In the genomic region with DNA sequence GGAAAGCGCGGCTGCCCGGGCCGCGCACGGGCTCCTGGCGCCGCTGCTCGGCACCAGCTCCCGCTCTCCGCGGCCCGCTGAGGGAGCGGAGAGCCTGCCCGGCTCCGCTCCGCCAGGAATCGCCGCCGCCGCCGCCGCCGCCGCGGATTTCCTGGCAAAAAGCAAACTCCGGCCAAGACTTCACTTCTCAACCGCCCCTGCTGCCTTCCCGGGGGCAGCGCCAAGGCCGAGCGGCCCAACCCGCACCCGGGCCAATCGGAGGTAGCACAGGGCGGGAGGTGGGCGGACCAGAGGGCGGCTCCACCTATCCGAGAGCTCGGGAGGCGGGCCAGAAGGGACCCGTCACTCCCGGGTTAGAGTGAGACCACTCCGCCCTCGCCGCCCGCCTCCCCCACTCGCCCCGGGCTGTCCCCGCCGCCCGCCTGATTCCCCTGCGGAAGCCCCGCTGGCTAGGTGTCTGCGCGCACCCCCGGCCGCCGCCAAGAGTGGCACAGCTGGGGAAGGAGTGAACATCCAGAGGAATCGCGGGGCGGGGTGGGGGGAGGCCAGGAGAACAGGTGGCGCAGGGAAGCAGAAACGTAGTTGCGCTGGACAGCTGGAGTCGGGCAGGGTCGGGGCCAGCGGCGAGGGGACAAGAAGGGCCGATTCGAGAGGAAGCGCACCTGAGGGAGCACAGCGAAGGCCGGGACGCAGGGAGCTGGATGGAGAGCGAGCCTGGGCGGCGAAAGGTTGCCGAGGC, we compare ENCODE assay signal across 8 cellular contexts. TPM values are rescaled to one million over a fixed set of nuclear protein-coding genes. Genes with fewer than 3 reads are reported as not detected.
DNase-seq lines count a peak whose midpoint lies in the region; FAIRE-seq and TF ChIP-seq lines count a peak whose summit lies in the region.

A gene (minus strand): TSS at position 153 of the 739 bp plus-strand sequence. CDS start 38,826 bp downstream, outside the sequence.

- H3K4me3 Mint-ChIP-seq in nephron progenitor cell: peak within 1 kb of the TSS; percentile 97
- H3K4me3 Mint-ChIP-seq in stimulated activated naive CD8-positive, alpha-beta T cell treated with anti-CD3 and anti-CD28 coated beads, Interleukin-15, Interleukin-2, amounts not matched to agents 100 ng/mL and 50 ng/mL, for 24 hours: peak within 1 kb of the TSS; percentile 91

- no peaks in the 10 kb centered on the region for H3K9me3 Mint-ChIP-seq in nephron progenitor cell
- no peaks in the 10 kb centered on the region for H3K9me3 Mint-ChIP-seq in stimulated activated naive CD8-positive, alpha-beta T cell treated with anti-CD3 and anti-CD28 coated beads, Interleukin-15, Interleukin-2, amounts not matched to agents 100 ng/mL and 50 ng/mL, for 24 hours

- H3K27me3 Mint-ChIP-seq in nephron progenitor cell (ENCODE audit: low read depth, poor library complexity): peaks cover 2% of the 10 kb centered on the region
- no peaks in the 10 kb centered on the region for H3K27me3 Mint-ChIP-seq in stimulated activated naive CD8-positive, alpha-beta T cell treated with anti-CD3 and anti-CD28 coated beads, Interleukin-15, Interleukin-2, amounts not matched to agents 100 ng/mL and 50 ng/mL, for 24 hours

- FAIRE-seq in H54 (lab: Jason Lieb, UNC): no peak

- peak within 1 kb of the TSS; percentile 79 for H3K27ac Mint-ChIP-seq in nephron progenitor cell
- peak within 1 kb of the TSS; percentile 87 for H3K27ac Mint-ChIP-seq in stimulated activated naive CD8-positive, alpha-beta T cell treated with anti-CD3 and anti-CD28 coated beads, Interleukin-15, Interleukin-2, amounts not matched to agents 100 ng/mL and 50 ng/mL, for 24 hours

- H3K4me1 Mint-ChIP-seq in nephron progenitor cell: peaks cover 53% of the 10 kb centered on the region
- peaks cover 57% of the 10 kb centered on the region for H3K4me1 Mint-ChIP-seq in stimulated activated naive CD8-positive, alpha-beta T cell treated with anti-CD3 and anti-CD28 coated beads, Interleukin-15, Interleukin-2, amounts not matched to agents 100 ng/mL and 50 ng/mL, for 24 hours (ENCODE audit: low read depth)

- TF ChIP-seq POLR2A in H54 (IDR thresholded peaks at IDR 0.05; ENCODE audit: low read depth, low read length): no peak
- TF ChIP-seq POLR2A in Raji (IDR thresholded peaks at IDR 0.05; ENCODE audit: insufficient read depth, low read depth, low read length): peak; percentile 56

- TF ChIP-seq CTCF in fibroblast of the aortic adventitia (IDR thresholded peaks at IDR 0.05; ENCODE audit: insufficient read depth, low read length) (no peak), nephron progenitor cell (IDR thresholded peaks at IDR 0.05) (no peak)

- DNase-seq in ELF-1 (ENCODE audit: low read depth, low spot score): peak; percentile 98
- peak; percentile 71 for DNase-seq in H54 (ENCODE audit: insufficient read length, low spot score)
- DNase-seq in M059J (ENCODE audit: low read depth): peak; percentile 94
- DNase-seq in activated effector memory CD4-positive, alpha-beta T cell treated with anti-CD3 and anti-CD28 coated beads, Interleukin-2, amount 50 U/mL, for 16 hours: peak; percentile 99
- DNase-seq in fibroblast of the aortic adventitia (ENCODE audit: low read depth): peak; percentile 94
- DNase-seq in nephron progenitor cell: peak; percentile 99

- H3K36me3 Mint-ChIP-seq in nephron progenitor cell (ENCODE audit: low read depth): peaks cover 36% of the 10 kb centered on the region
- peaks cover 33% of the 10 kb centered on the region for H3K36me3 Mint-ChIP-seq in stimulated activated naive CD8-positive, alpha-beta T cell treated with anti-CD3 and anti-CD28 coated beads, Interleukin-15, Interleukin-2, amounts not matched to agents 100 ng/mL and 50 ng/mL, for 24 hours (ENCODE audit: low read depth)

- peak within 1 kb of the TSS; percentile 84 for H3K4me3 ChIP-seq in fibroblast of the aortic adventitia (ENCODE audit: low read depth, low read length)

RNA-seq across cellular contexts. Expression of the gene that starts here (rescaled TPM):
- 6.0 and 9.3 TPM in 2 replicates for total RNA-seq in M059J (2014; rRNA removed; shearing (Covaris generic))
- total RNA-seq in fibroblast of the aortic adventitia (ENCODE audit: low replicate concordance): 6.1 TPM in 2 replicates

Comparison
In these comparisons a context has a peak if more than half of its experiments do, and no peak if none do; other contexts are left out.
1. Peak in every context shown above with its lines: DNase-seq and H3K4me3 ChIP-seq.